ENCODE assay signal across 15 cellular contexts in genomic region chr4:101101072-101101471, GRCh38.
DNase-seq lines count a peak whose midpoint lies in the region; ATAC-seq and TF ChIP-seq lines count a peak whose summit lies in the region.
"Had no signal": no experiment of that assay in that cellular context is flagged by ENCODE, and none has a peak within 500 bp of the region (broad histone marks: within the 10 kb centered on the region; RNA-seq: fewer than 3 reads in every experiment).

No MANE protein-coding gene starts in this region.

- H3K9me2 ChIP-seq in PC-3 (replicated peaks; ENCODE audit: low read length) (no peaks in the 10 kb centered on the region), OCI-LY7 (ENCODE audit: insufficient read depth, low read length) (no peaks in the 10 kb centered on the region)

- BruUV-seq in PC-3 (replicated peaks; lab: Mats Ljungman, UMichigan) (no TSS peak), OCI-LY7 (replicated peaks; lab: Mats Ljungman, UMichigan) (no TSS peak)

- CTCF ChIA-PET in HEK293 (lab: Yijun Ruan, JAX), result interaction anchor here (0.9 to 1.1 kb wide), 2 partner anchors 11 to 13 kb away, joined by 3 to 4 read pairs; no protein-coding TSS in a partner anchor
- CTCF ChIA-PET in PC-3 (lab: Charles Lee), result no interaction called here
- CTCF ChIA-PET in OCI-LY7 (lab: Charles Lee; ENCODE audit: unreplicated experiment), result no interaction called here

- H3K4me3 ChIP-seq in HEK293 (ENCODE audit: low read depth, low read length), result no peak overlapping the region
- no peak overlapping the region for H3K4me3 ChIP-seq in PC-3 (ENCODE audit: low read length)
- no peak overlapping the region for H3K4me3 ChIP-seq in OCI-LY7 (ENCODE audit: low read depth, low read length, poor library complexity, severe bottlenecking)
- H3K4me3 ChIP-seq: K562 had no signal

- H3K4me3 Mint-ChIP-seq in osteocyte (ENCODE audit: unreplicated experiment), result no peak overlapping the region
- H3K4me3 Mint-ChIP-seq: CD4-positive, alpha-beta T cell; HFFc6 had no signal

- peak overlapping the region; percentile 44 for H3K9ac ChIP-seq in PC-3 (ENCODE audit: low read length)

- peaks cover 45% of the 10 kb centered on the region for H3K4me1 Mint-ChIP-seq in osteocyte (ENCODE audit: unreplicated experiment)

- H3K36me3 ChIP-seq in HEK293 (ENCODE audit: control insufficient read depth in 2 of 2, insufficient read depth in 1 of 2, low read length in 2 of 2) (no peaks in the 10 kb centered on the region), PC-3 (ENCODE audit: low read depth, low read length) (no peaks in the 10 kb centered on the region), OCI-LY7 (ENCODE audit: insufficient read depth, low read length) (no peaks in the 10 kb centered on the region)

- H4K20me1 ChIP-seq in PC-3 (ENCODE audit: low read length) (no peaks in the 10 kb centered on the region), OCI-LY7 (ENCODE audit: insufficient read depth, low read length) (no peaks in the 10 kb centered on the region)

- H3K27me3 ChIP-seq in PC-3 (ENCODE audit: low read length), result no peaks in the 10 kb centered on the region

- no peaks in the 10 kb centered on the region for H3K79me2 ChIP-seq in PC-3 (ENCODE audit: low read length)
- H3K79me2 ChIP-seq in OCI-LY7 (ENCODE audit: insufficient read depth, low read depth, low read length), result no peaks in the 10 kb centered on the region

- peaks cover 4% of the 10 kb centered on the region for H3K36me3 Mint-ChIP-seq in osteocyte (ENCODE audit: unreplicated experiment)
- peaks cover 0 to 2% of the 10 kb centered on the region in 2 donors for H3K36me3 Mint-ChIP-seq in activated naive CD4-positive, alpha-beta T cell treated with anti-CD3 and anti-CD28 coated beads, Interleukin-2, amount 50 U/mL, for 72 hours

- peak in 2 of 3 experiments; percentile 7 to 68 for DNase-seq in NCI-H1417 (lab: John Stamatoyannopoulos, UW)
- DNase-seq in NCI-H1417 treated with DMSO at 0.1 percent for 48 hours (lab: John Stamatoyannopoulos, UW), result no peak
- DNase-seq in PC-3, result peak; percentile 48
- no peak for DNase-seq in osteocyte (ENCODE audit: extremely low spot score, unreplicated experiment)
- DNase-seq in activated naive CD4-positive, alpha-beta T cell treated with anti-CD3 and anti-CD28 coated beads, Interleukin-2, amount 50 U/mL, for 72 hours (ENCODE audit: low spot score in 2 of 2), result no peak
- DNase-seq in T-helper 1 cell, result no peak
- no peak for DNase-seq in OCI-LY7 (ENCODE audit: low spot score)
- DNase-seq: Caco-2; CD4-positive, alpha-beta T cell; DMS79 treated with DMSO at 0.1 percent for 48 hours; HFFc6; NCI-H226; Right ventricle myocardium superior had no signal

- H3K9me3 ChIP-seq in HEK293 (ENCODE audit: control insufficient read depth, insufficient read depth, low read depth, low read length), result no peaks in the 10 kb centered on the region
- no peaks in the 10 kb centered on the region for H3K9me3 ChIP-seq in PC-3 (ENCODE audit: low read length)
- no peaks in the 10 kb centered on the region for H3K9me3 ChIP-seq in OCI-LY7 (ENCODE audit: low read length)
- H3K9me3 ChIP-seq: Caco-2 had no signal

- no peak overlapping the region for H3K27ac ChIP-seq in HEK293 (ENCODE audit: extremely low read depth, low read depth, low read length)
- peak overlapping the region; percentile 61 for H3K27ac ChIP-seq in PC-3 (ENCODE audit: low read length)
- no peak overlapping the region for H3K27ac ChIP-seq in OCI-LY7 (ENCODE audit: low read depth, low read length, poor library complexity, severe bottlenecking)

- intact Hi-C loops in PC-3 (cut with micrococcal nuclease) (loop anchor here (1.0 to 5.0 kb wide), 2 partner anchors 14 to 56 kb away; no protein-coding TSS in a partner anchor), OCI-LY7 (cut with micrococcal nuclease; ENCODE audit: unreplicated experiment) (loop anchor here (5.0 kb wide), 1 partner anchor 246 kb away; the partner anchor contains the start of gene PPP3CA)

- H3F3A ChIP-seq in PC-3 (ENCODE audit: low read length, unreplicated experiment), result no peaks in the 10 kb centered on the region

- no peak overlapping the region for H2AFZ ChIP-seq in PC-3 (ENCODE audit: low read length)
- no peak overlapping the region for H2AFZ ChIP-seq in OCI-LY7 (ENCODE audit: low read length)

- TF ChIP-seq CTCF in HEK293 (tag by site-specific recombination; IDR thresholded peaks at IDR 0.05), result no peak
- no peak for TF ChIP-seq CTCF in PC-3 (conservative IDR thresholded peaks at IDR 0.05; ENCODE audit: low read depth, low read length)
- no peak for TF ChIP-seq CTCF in osteocyte (IDR thresholded peaks at IDR 0.05)
- no peak for TF ChIP-seq CTCF in OCI-LY7 (conservative IDR thresholded peaks at IDR 0.05; ENCODE audit: low read length)

- no peaks in the 10 kb centered on the region for H3K9me3 Mint-ChIP-seq in osteocyte (ENCODE audit: unreplicated experiment)
- H3K9me3 Mint-ChIP-seq in activated naive CD4-positive, alpha-beta T cell treated with anti-CD3 and anti-CD28 coated beads, Interleukin-2, amount 50 U/mL, for 72 hours, result no peaks in the 10 kb centered on the region
- H3K9me3 Mint-ChIP-seq: CD4-positive, alpha-beta T cell; HFFc6 had no signal

- H3K4me2 ChIP-seq in PC-3 (ENCODE audit: low read length), result peak overlapping the region; percentile 30; the same call in 1 of the 2 replicates
- H3K4me2 ChIP-seq in OCI-LY7 (ENCODE audit: low read length), result no peak overlapping the region

- peak overlapping the region; percentile 85 for H3K27ac Mint-ChIP-seq in osteocyte (ENCODE audit: unreplicated experiment)
- no peak overlapping the region for H3K27ac Mint-ChIP-seq in activated naive CD4-positive, alpha-beta T cell treated with anti-CD3 and anti-CD28 coated beads, Interleukin-2, amount 50 U/mL, for 72 hours
- H3K27ac Mint-ChIP-seq: CD4-positive, alpha-beta T cell; HFFc6 had no signal

- no peaks in the 10 kb centered on the region for H3K27me3 Mint-ChIP-seq in osteocyte (ENCODE audit: unreplicated experiment)
- H3K27me3 Mint-ChIP-seq: CD4-positive, alpha-beta T cell had no signal

- peaks cover 3% of the 10 kb centered on the region; the same call in 1 of the 2 replicates for H3K4me1 ChIP-seq in HEK293 (ENCODE audit: control insufficient read depth, insufficient read depth, low read length)
- H3K4me1 ChIP-seq in PC-3 (ENCODE audit: insufficient read depth, low read length), result peaks cover 14% of the 10 kb centered on the region
- peaks cover 22% of the 10 kb centered on the region for H3K4me1 ChIP-seq in OCI-LY7 (ENCODE audit: insufficient read depth, low read length, poor library complexity, severe bottlenecking)
- H3K4me1 ChIP-seq: Caco-2 had no signal

- peak; percentile 88 for ATAC-seq in PC-3
- ATAC-seq in activated naive CD4-positive, alpha-beta T cell treated with anti-CD3 and anti-CD28 coated beads, Interleukin-2, amount 50 U/mL, for 72 hours, result no peak
- ATAC-seq: K562 had no signal

- POLR2A ChIA-PET in HEK293 (lab: Yijun Ruan, JAX) (no interaction called here), PC-3 (lab: Charles Lee; ENCODE audit: unreplicated experiment) (interaction anchor here (0.5 kb wide), 1 partner anchor 12 kb away, joined by 3 read pairs; no protein-coding TSS in a partner anchor), OCI-LY7 (lab: Charles Lee) (interaction anchor here (0.6 to 1.3 kb wide), 5 partner anchors 21 to 54 kb away, joined by 3 to 5 read pairs (median 3); no protein-coding TSS in a partner anchor)

TF ChIP-seq in HEK293, 187 proteins besides CTCF, POLR2A, EP300 and RAD21 (continues in another document):
- TF ChIP-seq ZNF18 (tag by site-specific recombination; IDR thresholded peaks at IDR 0.05), result no peak
- 0 out of 2 replicates have a peak, but pooled peaks have one; percentile 43 for TF ChIP-seq ZNF580 (tag by site-specific recombination; IDR thresholded peaks at IDR 0.05)
- peak; percentile 64 for TF ChIP-seq PRDM6 (tag by site-specific recombination; IDR thresholded peaks at IDR 0.05)
- no peak for TF ChIP-seq ZNF248 (tag by site-specific recombination; IDR thresholded peaks at IDR 0.05)
- peak; percentile 50; the same call in 1 of the 2 replicates for TF ChIP-seq IKZF3 (tag by site-specific recombination; IDR thresholded peaks at IDR 0.05)
- TF ChIP-seq ZNF132 (tag by site-specific recombination; IDR thresholded peaks at IDR 0.05; ENCODE audit: borderline replicate concordance), result no peak
- TF ChIP-seq ZEB2 (tag by site-specific recombination; IDR thresholded peaks at IDR 0.05), result peak; percentile 23; the same call in 1 of the 2 replicates
- no peak for TF ChIP-seq ZBTB8A (tag by site-specific recombination; IDR thresholded peaks at IDR 0.05)
- peak; percentile 89 for TF ChIP-seq OSR2 (tag by site-specific recombination; IDR thresholded peaks at IDR 0.05)

Comparison
In these comparisons a context has a peak if more than half of its experiments do, and no peak if none do; other contexts are left out.
1. DNase-seq: peak in NCI-H1417 (2 of 3) and PC-3 (single experiment); none in NCI-H1417 treated with DMSO at 0.1 percent for 48 hours (single experiment), osteocyte (single experiment), activated naive CD4-positive, alpha-beta T cell treated with anti-CD3 and anti-CD28 coated beads, Interleukin-2, amount 50 U/mL, for 72 hours (0 of 2), T-helper 1 cell (0 of 5) and OCI-LY7 (single experiment).